ENCODE assay signal across 1 cellular context in genomic region chr9:74865177-74865576, GRCh38.
TF ChIP-seq lines count a peak whose summit lies in the region.

No MANE protein-coding gene starts in this region.

TF ChIP-seq in GM23338, 12 proteins besides CTCF, POLR2A, EP300 and RAD21 (continued from another document):
- TF ChIP-seq ZNF462 (CRISPR knock-in tag; IDR thresholded peaks at IDR 0.05) (no peak), ETS1 (IDR thresholded peaks at IDR 0.05) (no peak), ZNF331 (CRISPR knock-in tag; IDR thresholded peaks at IDR 0.05; ENCODE audit: low read depth) (no peak), JUNB (IDR thresholded peaks at IDR 0.05; ENCODE audit: unreplicated experiment) (no peak), EZH2 (IDR thresholded peaks at IDR 0.05; ENCODE audit: low read depth, unreplicated experiment) (no peak)
